ENCODE assay signal across 8 cellular contexts in the genomic region with DNA sequence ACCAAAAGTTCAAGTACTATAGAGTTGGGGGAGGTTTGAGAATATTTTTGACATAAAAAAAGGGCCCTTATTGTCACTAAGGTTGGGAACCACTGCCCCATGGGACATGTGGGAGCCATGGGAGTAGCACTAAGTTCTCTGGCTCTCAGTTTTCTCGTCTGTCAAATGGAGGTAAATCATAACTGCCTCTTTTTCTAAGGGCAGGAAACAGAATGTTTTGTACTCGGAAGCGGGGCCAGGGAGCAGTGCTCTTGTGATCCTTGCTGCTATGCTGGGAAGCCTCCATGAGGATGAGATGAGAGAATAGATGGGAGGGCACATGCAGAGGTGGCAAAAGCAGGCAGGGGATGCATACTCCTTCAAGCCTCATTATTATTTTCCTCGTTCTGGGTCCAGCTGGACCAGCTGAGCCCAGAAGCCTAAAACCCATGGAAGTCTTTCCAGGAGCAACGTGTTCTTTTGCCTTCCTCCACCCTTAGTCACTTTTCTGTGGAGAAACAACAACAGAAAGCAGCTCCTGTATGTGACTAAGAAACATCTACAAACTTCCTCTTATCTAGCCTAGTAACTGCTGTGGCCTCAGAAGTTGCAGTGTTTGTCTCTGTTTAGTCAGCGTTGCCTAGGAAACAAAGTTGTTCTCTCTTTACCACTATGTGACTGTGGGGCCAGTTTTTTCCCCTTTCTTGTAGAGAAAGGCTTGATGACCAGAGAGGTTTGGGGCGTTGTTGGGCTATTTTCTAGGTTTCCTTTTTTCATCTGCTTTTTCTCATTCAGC.
A peak's percentile ranks its signal among the peaks of the same experiment; 100 is the strongest.
DNase-seq lines count a peak whose midpoint lies in the region; ATAC-seq and TF ChIP-seq lines count a peak whose summit lies in the region.

No MANE protein-coding gene starts in this region.

- peak overlapping the region; percentile 96 for H3K27ac Mint-ChIP-seq in activated naive CD4-positive, alpha-beta T cell treated with anti-CD3 and anti-CD28 coated beads, Interleukin-2, amount 50 U/mL, for 24 hours

- H3K27me3 Mint-ChIP-seq in activated naive CD4-positive, alpha-beta T cell treated with anti-CD3 and anti-CD28 coated beads, Interleukin-2, amount 50 U/mL, for 24 hours = no peaks in the 10 kb centered on the region

- H3K27me3 ChIP-seq in NT2/D1 (ENCODE audit: insufficient read depth, insufficient read length) = no peaks in the 10 kb centered on the region
- no peaks in the 10 kb centered on the region for H3K27me3 ChIP-seq in heart left ventricle

- H3K27ac ChIP-seq in heart left ventricle = peak overlapping the region; percentile 16 to 98 (median 92)

- intact Hi-C loops in heart left ventricle (cut with DNase I) = loop anchor here in 1 of 10 donors (5.0 kb wide), 1 partner anchor 34 kb away; no protein-coding TSS in a partner anchor

- H3K9ac ChIP-seq in NT2/D1 (ENCODE audit: insufficient read length, low read depth) = no peak overlapping the region

- H3K36me3 Mint-ChIP-seq in activated naive CD4-positive, alpha-beta T cell treated with anti-CD3 and anti-CD28 coated beads, Interleukin-2, amount 50 U/mL, for 24 hours = peaks cover 3% of the 10 kb centered on the region

- no peak for TF ChIP-seq POLR2A in heart left ventricle (IDR thresholded peaks at IDR 0.05)

- H3K4me1 Mint-ChIP-seq in activated naive CD4-positive, alpha-beta T cell treated with anti-CD3 and anti-CD28 coated beads, Interleukin-2, amount 50 U/mL, for 24 hours = peaks cover 66% of the 10 kb centered on the region

- H3K4me1 ChIP-seq in NT2/D1 (ENCODE audit: insufficient read depth, insufficient read length) (peaks cover 11% of the 10 kb centered on the region), heart left ventricle (peaks cover 0 to 53% (median 7%) of the 10 kb centered on the region in 12 donors)

- DNase-seq in A172 (ENCODE audit: low spot score) (peak; percentile 54), NT2/D1 (ENCODE audit: low read depth, low spot score) (peak; percentile 50), heart left ventricle (peak in 2 of 5 donors; percentile 34 to 43), renal cortical epithelial cell (ENCODE audit: low read depth) (peak; percentile 98), DMS114 treated with DMSO at 0.1 percent for 48 hours (lab: John Stamatoyannopoulos, UW; ENCODE audit: unreplicated experiment) (no peak)

- peak overlapping the region; percentile 83 for H3K4me3 Mint-ChIP-seq in activated naive CD4-positive, alpha-beta T cell treated with anti-CD3 and anti-CD28 coated beads, Interleukin-2, amount 50 U/mL, for 24 hours

- no peak for TF ChIP-seq CTCF in heart left ventricle (IDR thresholded peaks at IDR 0.05)

- 28 to 50% (median 41%) methylated on average over 7 of the region's 7 CpGs for WGBS in heart left ventricle, 4 donors

- H3K4me3 ChIP-seq in NT2/D1 (ENCODE audit: insufficient read length, low read depth) = no peak overlapping the region
- no peak overlapping the region for H3K4me3 ChIP-seq in heart left ventricle

- H3K9me3 Mint-ChIP-seq in activated naive CD4-positive, alpha-beta T cell treated with anti-CD3 and anti-CD28 coated beads, Interleukin-2, amount 50 U/mL, for 24 hours = no peaks in the 10 kb centered on the region

- H3K36me3 ChIP-seq in NT2/D1 (ENCODE audit: insufficient read depth, insufficient read length, low read length) (peaks cover 30% of the 10 kb centered on the region), heart left ventricle (peaks cover 0 to 25% (median 16%) of the 10 kb centered on the region in 9 donors)

- ATAC-seq in GM18517 (IDR thresholded peaks at IDR 0.05; ENCODE audit: unreplicated experiment) (peak; percentile 98), HG02938 (IDR thresholded peaks at IDR 0.05; ENCODE audit: unreplicated experiment) (peak; percentile 79), heart left ventricle (peak; percentile 59 to 82 (median 78))

- H3K9me3 ChIP-seq in NT2/D1 (ENCODE audit: insufficient read depth, low read length) (no peaks in the 10 kb centered on the region), heart left ventricle (no peaks in the 10 kb centered on the region)
